Comparison of ENCODE assay signal across 9 cellular contexts in the genomic region with DNA sequence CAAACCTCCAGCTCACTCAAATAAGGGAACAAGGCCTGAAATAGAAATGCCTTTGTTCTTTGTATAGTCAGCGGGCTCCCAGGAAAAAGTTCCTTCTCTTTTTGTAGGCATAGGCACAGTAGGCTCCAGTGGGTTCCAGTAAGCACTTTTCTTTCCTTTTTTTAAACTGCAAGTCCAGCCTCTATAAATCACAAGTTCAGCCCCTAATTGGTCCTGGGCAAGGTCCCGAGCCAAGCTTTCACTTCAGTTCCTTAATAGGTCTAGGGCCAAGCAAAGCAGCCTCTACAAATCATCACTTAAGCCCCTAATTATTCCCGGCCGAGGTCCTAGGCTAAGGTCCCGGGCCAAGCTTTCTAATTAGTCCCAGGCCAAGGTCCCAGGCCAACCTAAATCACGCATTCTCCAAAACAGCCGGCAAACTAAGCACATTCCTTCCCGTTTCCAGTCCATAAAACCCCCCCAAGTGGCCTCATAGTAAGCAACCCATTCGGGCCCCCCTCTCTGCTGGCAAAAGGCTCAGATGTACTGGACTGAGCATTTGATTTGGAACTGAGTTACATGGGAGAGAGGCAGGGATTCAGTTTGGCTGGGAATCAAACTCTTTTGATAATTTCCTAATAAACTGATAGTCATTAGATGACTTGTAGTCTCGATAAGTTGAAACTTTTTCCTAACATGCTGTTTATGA. TPM values are rescaled to one million over a fixed set of nuclear protein-coding genes. Genes with fewer than 3 reads are reported as not detected.
A peak's percentile ranks its signal among the peaks of the same experiment; 100 is the strongest.
DNase-seq lines count a peak whose midpoint lies in the region; ATAC-seq and TF ChIP-seq lines count a peak whose summit lies in the region.
"Not testable (repeated sequence)": the region's sequence is repeated elsewhere in the genome, so short reads cannot be mapped to it uniquely, and the experiment has no call there.
"Had no signal": no experiment of that assay in that cellular context is flagged by ENCODE, and none has a peak within 500 bp of the region (broad histone marks: within the 10 kb centered on the region; RNA-seq: fewer than 3 reads in every experiment).

No MANE protein-coding gene starts in this region.

- intact Hi-C loops in esophagus muscularis mucosa (cut with DNase I); right cardiac atrium (cut with DNase I): not testable (repeated sequence)

- peak overlapping the region; percentile 90 for H2AFZ ChIP-seq in GM23338

- WGBS in esophagus muscularis mucosa: 79% methylated on average over 4 of the region's 10 CpGs
- 45% methylated on average over 10 of the region's 10 CpGs for WGBS in right cardiac atrium

- peaks cover 18% of the 10 kb centered on the region for H3K36me3 Mint-ChIP-seq in GM23338 (ENCODE audit: low read depth)

- H3K4me3 Mint-ChIP-seq in GM23338: peak overlapping the region; percentile 88

- H4K20me1 ChIP-seq in GM23338 (replicated peaks; ENCODE audit: insufficient read depth): not testable (repeated sequence)

- H3K27me3 Mint-ChIP-seq in GM23338 (ENCODE audit: insufficient read depth, low read depth, poor library complexity): peaks cover 24% of the 10 kb centered on the region

- H3K9me3 Mint-ChIP-seq in GM23338: peaks cover 27% of the 10 kb centered on the region

- H3K79me2 ChIP-seq in GM23338 (replicated peaks; ENCODE audit: insufficient read depth): not testable (repeated sequence)

- not testable (repeated sequence) for H3F3A ChIP-seq in GM23338 (replicated peaks; ENCODE audit: low read depth)

- H3K4me1 ChIP-seq in GM23338 (ENCODE audit: insufficient read depth) (peaks cover 19% of the 10 kb centered on the region; the same call in 1 of the 2 replicates), esophagus muscularis mucosa (peaks cover 4 to 23% (median 14%) of the 10 kb centered on the region in 4 donors)
- H3K4me1 ChIP-seq in NT2/D1 (ENCODE audit: insufficient read depth, insufficient read length); right cardiac atrium (ENCODE audit: control insufficient read depth, insufficient read depth, low read length): not testable (repeated sequence)

- not testable (repeated sequence) for TF ChIP-seq POLR2A in esophagus muscularis mucosa (IDR thresholded peaks at IDR 0.05; ENCODE audit: low read depth)

- not testable (repeated sequence) for H3K9me2 ChIP-seq in GM23338 (ENCODE audit: insufficient read depth)

- H3K27ac Mint-ChIP-seq in GM23338: peak overlapping the region; percentile 39; the same call in 1 of the 2 replicates

- H3K4me3 ChIP-seq in GM23338 (peak overlapping the region; percentile 61), NT2/D1 (ENCODE audit: insufficient read length, low read depth) (peak overlapping the region; percentile 20), esophagus muscularis mucosa (peak overlapping the region in 1 of 4 donors; percentile 5)
- H3K4me3 ChIP-seq in right cardiac atrium (ENCODE audit: low read length); skin epidermis: not testable (repeated sequence)

- H3K27me3 ChIP-seq in GM23338 (ENCODE audit: insufficient read depth): peaks cover 16% of the 10 kb centered on the region; the same call in 1 of the 2 replicates
- H3K27me3 ChIP-seq in NT2/D1 (ENCODE audit: insufficient read depth, insufficient read length); esophagus muscularis mucosa; right cardiac atrium (ENCODE audit: control insufficient read depth, insufficient read depth): not testable (repeated sequence)

- not testable (repeated sequence) for H3K36me3 ChIP-seq in GM23338 (ENCODE audit: insufficient read depth); NT2/D1 (ENCODE audit: insufficient read depth, insufficient read length, low read length); esophagus muscularis mucosa

- not testable (repeated sequence) for TF ChIP-seq CTCF in GM23338 (conservative IDR thresholded peaks at IDR 0.05; ENCODE audit: low read depth in 2 of 2); esophagus muscularis mucosa (IDR thresholded peaks at IDR 0.05)

- ATAC-seq in GM23338: not testable (repeated sequence)
- peak in 1 of 2 donors; percentile 8 for ATAC-seq in right cardiac atrium

- H3K4me2 ChIP-seq in GM23338: peak overlapping the region; percentile 82

- not testable (repeated sequence) for TF ChIP-seq EP300 in esophagus muscularis mucosa (IDR thresholded peaks at IDR 0.05)

- not testable (repeated sequence) for H3K27ac ChIP-seq in GM23338 (ENCODE audit: low read depth)
- H3K27ac ChIP-seq in esophagus muscularis mucosa (replicated peaks in 1 of 4) (peak overlapping the region in 3 of 4 donors; percentile 33 to 46 (median 34)), right cardiac atrium (ENCODE audit: low read length) (peak overlapping the region; percentile 64), skin epidermis (peak overlapping the region in 15 of 21 experiments; percentile 9 to 85 (median 49))

- H3K9me3 ChIP-seq in NT2/D1 (ENCODE audit: insufficient read depth, low read length); esophagus muscularis mucosa; right cardiac atrium (ENCODE audit: control insufficient read depth, low read length): not testable (repeated sequence)

- H3K4me1 Mint-ChIP-seq in GM23338: peaks cover 14% of the 10 kb centered on the region

- H3K9ac ChIP-seq in NT2/D1 (ENCODE audit: insufficient read length, low read depth): not testable (repeated sequence)

- peak; percentile 12 for DNase-seq in GM23338 (ENCODE audit: low spot score)
- not testable (repeated sequence) for DNase-seq in NT2/D1 (ENCODE audit: low read depth, low spot score); esophagus muscularis mucosa (ENCODE audit: extremely low spot score)
- DNase-seq in amygdala (lab: John Stamatoyannopoulos, UW): peak in 34 of 56 donors; percentile 19 to 81 (median 53)
- peak in 2 of 3 donors; percentile 61 to 65 for DNase-seq in right cardiac atrium
- DNase-seq in midbrain (lab: John Stamatoyannopoulos, UW): peak; percentile 81

RNA-seq across cellular contexts. Expression of a gene that starts 8.7 kb away (rescaled TPM):
- total RNA-seq in GM23338 (2014; rRNA removed; shearing (Covaris generic)): not detected in 2 replicates
- polyA plus RNA-seq in GM23338 (2016; fragmentation: Nextera tagmentation; extraction: Ambion mirVana) (0.09 TPM in 1 of 2 replicates, not detected in the other), right cardiac atrium (0.75 TPM)
- total RNA-seq in esophagus muscularis mucosa (1 to 10 TPM; 1.8 to 6.5 (median 3.3) TPM), right cardiac atrium (1 to 10 TPM in 3 of 4 donors, under 1 TPM in 1; 0.71 to 3.0 (median 2.1) TPM)
- polyA plus RNA-seq: naive thymus-derived CD4-positive, alpha-beta T cell had no signal

RNA-seq across cellular contexts. Expression of a gene that starts 16.6 kb away (rescaled TPM):
- total RNA-seq in GM23338 (2014; rRNA removed; shearing (Covaris generic)): not detected in 2 replicates
- polyA plus RNA-seq in GM23338 (2016; fragmentation: Nextera tagmentation; extraction: Ambion mirVana) (0.10 TPM in 1 of 2 replicates, not detected in the other), right cardiac atrium (14.6 TPM)
- total RNA-seq in esophagus muscularis mucosa (10 to 100 TPM in 2 of 4 donors, 1 to 10 TPM in 2; 7.6 to 18.7 (median 10.2) TPM), right cardiac atrium (10 to 100 TPM; 42.7 to 73.9 (median 69.1) TPM)

RNA-seq across cellular contexts. Expression of a gene that starts 27.8 kb away (rescaled TPM):
- 1.3 TPM in 1 of 2 replicates, not detected in the other for total RNA-seq in GM23338 (2014; rRNA removed; shearing (Covaris generic))
- 0.08 and 0.38 TPM in 2 replicates for polyA plus RNA-seq in GM23338 (2016; fragmentation: Nextera tagmentation; extraction: Ambion mirVana)
- total RNA-seq in esophagus muscularis mucosa: 10 to 100 TPM; 19.0 to 89.0 (median 31.2) TPM
- total RNA-seq in right cardiac atrium: 10 to 100 TPM; 10.3 to 29.5 (median 19.7) TPM
- 5.7 TPM for polyA plus RNA-seq in right cardiac atrium
- polyA plus RNA-seq: CD4-positive, alpha-beta memory T cell had no signal
